9 cellular contexts compared by ENCODE assay signal in the genomic region with DNA sequence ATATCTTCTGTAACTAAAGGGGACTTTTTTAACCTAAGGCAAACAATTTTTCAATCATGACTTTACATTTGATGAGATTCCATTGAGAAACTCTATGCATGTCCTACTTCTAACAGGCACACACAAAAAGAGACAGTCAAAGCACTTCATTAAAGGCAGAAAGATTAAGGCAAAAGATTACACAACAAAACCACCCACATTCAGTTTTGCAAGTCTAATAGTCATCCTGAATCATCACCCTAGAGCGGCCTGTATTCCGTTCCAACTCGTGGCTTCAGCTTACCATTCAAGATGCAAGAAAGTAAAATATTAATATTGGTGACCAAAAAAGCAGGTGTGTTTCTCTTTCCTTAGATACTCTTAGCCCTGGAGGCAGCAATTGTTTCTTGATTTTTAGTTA.
A peak's percentile ranks its signal among the peaks of the same experiment; 100 is the strongest.
DNase-seq lines count a peak whose midpoint lies in the region; ATAC-seq and FAIRE-seq lines count a peak whose summit lies in the region.
"Had no signal": no experiment of that assay in that cellular context is flagged by ENCODE, and none has a peak within 500 bp of the region (broad histone marks: within the 10 kb centered on the region; RNA-seq: fewer than 3 reads in every experiment).

No MANE protein-coding gene starts in this region.

- no peak overlapping the region for H3K4me3 Mint-ChIP-seq in activated T-helper 17 cell treated with anti-CD3 and anti-CD28 coated beads, Interleukin-2, amount 50 U/mL, for 72 hours
- no peak overlapping the region for H3K4me3 Mint-ChIP-seq in activated CD4-positive, alpha-beta T cell treated with anti-CD3 and anti-CD28 coated beads, Interleukin-2, amount 10 ng/mL, durations not matched to agents 24 days and 14 days

- intact Hi-C loops in activated CD4-positive, alpha-beta T cell treated with anti-CD3 and anti-CD28 coated beads, Interleukin-2, amount 10 ng/mL, durations not matched to agents 24 days and 14 days (cut with micrococcal nuclease), result no loop called here

- no peaks in the 10 kb centered on the region for H3K9me3 Mint-ChIP-seq in activated T-helper 17 cell treated with anti-CD3 and anti-CD28 coated beads, Interleukin-2, amount 50 U/mL, for 72 hours
- no peaks in the 10 kb centered on the region for H3K9me3 Mint-ChIP-seq in activated CD4-positive, alpha-beta T cell treated with anti-CD3 and anti-CD28 coated beads, Interleukin-2, amount 10 ng/mL, durations not matched to agents 24 days and 14 days

- H3K36me3 Mint-ChIP-seq in activated T-helper 17 cell treated with anti-CD3 and anti-CD28 coated beads, Interleukin-2, amount 50 U/mL, for 72 hours (ENCODE audit: low read depth), result no peaks in the 10 kb centered on the region
- no peaks in the 10 kb centered on the region for H3K36me3 Mint-ChIP-seq in activated CD4-positive, alpha-beta T cell treated with anti-CD3 and anti-CD28 coated beads, Interleukin-2, amount 10 ng/mL, durations not matched to agents 24 days and 14 days (ENCODE audit: low read depth)

- no peaks in the 10 kb centered on the region for H3K4me1 Mint-ChIP-seq in activated T-helper 17 cell treated with anti-CD3 and anti-CD28 coated beads, Interleukin-2, amount 50 U/mL, for 72 hours
- no peaks in the 10 kb centered on the region for H3K4me1 Mint-ChIP-seq in activated CD4-positive, alpha-beta T cell treated with anti-CD3 and anti-CD28 coated beads, Interleukin-2, amount 10 ng/mL, durations not matched to agents 24 days and 14 days

- peaks cover 11% of the 10 kb centered on the region for H3K27me3 Mint-ChIP-seq in activated T-helper 17 cell treated with anti-CD3 and anti-CD28 coated beads, Interleukin-2, amount 50 U/mL, for 72 hours
- no peaks in the 10 kb centered on the region for H3K27me3 Mint-ChIP-seq in activated CD4-positive, alpha-beta T cell treated with anti-CD3 and anti-CD28 coated beads, Interleukin-2, amount 10 ng/mL, durations not matched to agents 24 days and 14 days

- no peak overlapping the region for H3K27ac Mint-ChIP-seq in activated T-helper 17 cell treated with anti-CD3 and anti-CD28 coated beads, Interleukin-2, amount 50 U/mL, for 72 hours
- no peak overlapping the region for H3K27ac Mint-ChIP-seq in activated CD4-positive, alpha-beta T cell treated with anti-CD3 and anti-CD28 coated beads, Interleukin-2, amount 10 ng/mL, durations not matched to agents 24 days and 14 days

- DNase-seq in AG20443 (ENCODE audit: low spot score) (peak; percentile 82), HTR-8/SVneo (ENCODE audit: insufficient read length, low spot score) (peak; percentile 43), kidney glomerular epithelial cell (lab: John Stamatoyannopoulos, UW) (peak; percentile 88), superior temporal gyrus (ENCODE audit: extremely low spot score) (no peak)
- DNase-seq in activated CD4-positive, alpha-beta T cell treated with anti-CD3 and anti-CD28 coated beads, Interleukin-2, amount 50 U/mL, for 48 hours, result no peak
- no peak for DNase-seq in activated CD4-positive, alpha-beta T cell treated with anti-CD3 and anti-CD28 coated beads, Interleukin-2, amount 10 ng/mL, durations not matched to agents 24 days and 14 days
- DNase-seq: Kasumi-1 had no signal

- peak; percentile 75 for ATAC-seq in activated T-helper 17 cell treated with anti-CD3 and anti-CD28 coated beads, Interleukin-2, amount 50 U/mL, for 72 hours (replicated peaks)
- ATAC-seq in HG03571 (IDR thresholded peaks at IDR 0.05; ENCODE audit: unreplicated experiment), result no peak

- no peak for FAIRE-seq in HTR-8/SVneo (lab: Jason Lieb, UNC)

Comparison
In these comparisons a context has a peak if more than half of its experiments do, and no peak if none do; other contexts are left out.
1. DNase-seq: peak in AG20443 (single experiment), HTR-8/SVneo (single experiment) and kidney glomerular epithelial cell (single experiment); none in activated CD4-positive, alpha-beta T cell treated with anti-CD3 and anti-CD28 coated beads, Interleukin-2, amount 50 U/mL, for 48 hours (0 of 2), superior temporal gyrus (single experiment) and activated CD4-positive, alpha-beta T cell treated with anti-CD3 and anti-CD28 coated beads, Interleukin-2, amount 10 ng/mL, durations not matched to agents 24 days and 14 days (single experiment).